ENCODE assay signal across 21 cellular contexts in genomic region chr1:240739754-240740153, GRCh38.
DNase-seq lines count a peak whose midpoint lies in the region; ATAC-seq and TF ChIP-seq lines count a peak whose summit lies in the region.
"Had no signal": no experiment of that assay in that cellular context is flagged by ENCODE, and none has a peak within 500 bp of the region (broad histone marks: within the 10 kb centered on the region; RNA-seq: fewer than 3 reads in every experiment).

No MANE protein-coding gene starts in this region.

- H3K9me3 Mint-ChIP-seq in stimulated activated effector memory CD8-positive, alpha-beta T cell treated with anti-CD3 and anti-CD28 coated beads, Interleukin-12 subunit alpha, Interleukin-12 subunit beta, amount 100 ng/mL, for 72 hours: no peaks in the 10 kb centered on the region

- no peak overlapping the region for H3K4me3 ChIP-seq in SK-N-SH (ENCODE audit: low read depth in 2 of 2, low read length in 1 of 2)
- H3K4me3 ChIP-seq: A549 had no signal

- H3K4me3 Mint-ChIP-seq in stimulated activated effector memory CD8-positive, alpha-beta T cell treated with anti-CD3 and anti-CD28 coated beads, Interleukin-12 subunit alpha, Interleukin-12 subunit beta, amount 100 ng/mL, for 72 hours: no peak overlapping the region

- CTCF ChIA-PET in SK-N-SH (lab: Yijun Ruan, JAX): interaction anchor here (0.7 to 2.2 kb wide), 2 partner anchors 8 to 33 kb away, joined by 3 to 9 read pairs; no protein-coding TSS in a partner anchor

- no peaks in the 10 kb centered on the region for H4K20me1 ChIP-seq in SK-N-SH (ENCODE audit: insufficient read depth)

- no peaks in the 10 kb centered on the region for H3K79me2 ChIP-seq in SK-N-SH (ENCODE audit: insufficient read depth)

- no peak for TF ChIP-seq EP300 in SK-N-SH (IDR thresholded peaks at IDR 0.05; ENCODE audit: borderline replicate concordance in 1 of 2, low read depth in 1 of 2, low read length in 1 of 2)

- no peaks in the 10 kb centered on the region for H3K36me3 ChIP-seq in SK-N-SH (replicated peaks in 1 of 2; ENCODE audit: control insufficient read depth in 1 of 2, insufficient read depth in 2 of 2, low read length in 1 of 2)

- no peak overlapping the region for H3K4me2 ChIP-seq in SK-N-SH
- H3K4me2 ChIP-seq: A549 had no signal

- no peaks in the 10 kb centered on the region for H3K9me3 ChIP-seq in SK-N-SH
- H3K9me3 ChIP-seq: A549 had no signal

- ATAC-seq in GM21717 (IDR thresholded peaks at IDR 0.05; ENCODE audit: unreplicated experiment): no peak
- no peak for ATAC-seq in stimulated activated effector memory CD8-positive, alpha-beta T cell treated with anti-CD3 and anti-CD28 coated beads, Interleukin-12 subunit alpha, Interleukin-12 subunit beta, amount 100 ng/mL, for 72 hours
- ATAC-seq: A549 had no signal

- H2AFZ ChIP-seq in SK-N-SH (ENCODE audit: low read depth): no peak overlapping the region

- peak overlapping the region; percentile 43 to 80; a peak in 3 of 4 replicates for H3K27ac ChIP-seq in SK-N-SH (ENCODE audit: low read depth in 2 of 2, low read length in 1 of 2)
- H3K27ac ChIP-seq: A549 had no signal

- no peak overlapping the region for H3K27ac Mint-ChIP-seq in stimulated activated effector memory CD8-positive, alpha-beta T cell treated with anti-CD3 and anti-CD28 coated beads, Interleukin-12 subunit alpha, Interleukin-12 subunit beta, amount 100 ng/mL, for 72 hours

- POLR2A ChIA-PET in SK-N-SH (lab: Yijun Ruan, JAX): no interaction called here

- H3K4me1 Mint-ChIP-seq in stimulated activated effector memory CD8-positive, alpha-beta T cell treated with anti-CD3 and anti-CD28 coated beads, Interleukin-12 subunit alpha, Interleukin-12 subunit beta, amount 100 ng/mL, for 72 hours: no peaks in the 10 kb centered on the region

- peak; percentile 29 for DNase-seq in AG20443 (ENCODE audit: low spot score)
- no peak for DNase-seq in SK-N-SH
- DNase-seq in fibroblast of gingiva (ENCODE audit: low read depth): peak; percentile 22
- DNase-seq in non-pigmented ciliary epithelial cell (ENCODE audit: low read depth): peak; percentile 10
- no peak for DNase-seq in activated effector memory CD4-positive, alpha-beta T cell treated with Interleukin-2 at 50 U/mL for 16 hours
- DNase-seq in activated CD4-positive, CD25-positive, alpha-beta regulatory T cell treated with anti-CD3 and anti-CD28 coated beads, Interleukin-2, amount 50 U/mL, for 72 hours: no peak
- DNase-seq in stimulated activated effector memory CD8-positive, alpha-beta T cell treated with anti-CD3 and anti-CD28 coated beads, Interleukin-12 subunit alpha, Interleukin-12 subunit beta, amount 100 ng/mL, for 72 hours (ENCODE audit: low spot score in 2 of 2): no peak
- DNase-seq: C1 segment of cervical spinal cord, DND-41, KG1, MV-4-11, NCI-H1417, NCI-H187, NCI-H2107, NCI-H510A, NCI-H748 treated with DMSO at 0.1 percent for 48 hours, OCI-M1, RPMI8226, SHP77 treated with DMSO at 0.1 percent for 48 hours had no signal

- no peak overlapping the region for H3K9ac ChIP-seq in SK-N-SH

- no peaks in the 10 kb centered on the region for H3K27me3 ChIP-seq in SK-N-SH (ENCODE audit: insufficient read depth)

- H3K4me1 ChIP-seq in SK-N-SH (ENCODE audit: control insufficient read depth in 1 of 2, insufficient read depth in 2 of 2, low read depth in 1 of 2, low read length in 1 of 2): peaks cover 0 to 4% of the 10 kb centered on the region in 2 experiments; a peak in 2 of 4 replicates

- H3K36me3 Mint-ChIP-seq in stimulated activated effector memory CD8-positive, alpha-beta T cell treated with anti-CD3 and anti-CD28 coated beads, Interleukin-12 subunit alpha, Interleukin-12 subunit beta, amount 100 ng/mL, for 72 hours: no peaks in the 10 kb centered on the region

- TF ChIP-seq RAD21 in SK-N-SH (IDR thresholded peaks at IDR 0.05; ENCODE audit: low read length): no peak

- H3K9me2 ChIP-seq in SK-N-SH: no peaks in the 10 kb centered on the region

- TF ChIP-seq CTCF in SK-N-SH (IDR thresholded peaks at IDR 0.05): no peak

- peaks cover 9% of the 10 kb centered on the region for H3F3A ChIP-seq in SK-N-SH (replicated peaks; ENCODE audit: insufficient read depth)

- 92% methylated on average over 1 of the region's 1 CpG for WGBS in SK-N-SH (ENCODE audit: low lambda C conversion rate)

TF ChIP-seq in SK-N-SH, 30 proteins besides CTCF, POLR2A, EP300 and RAD21:
- TF ChIP-seq TAF1 (IDR thresholded peaks at IDR 0.05; ENCODE audit: borderline replicate concordance, low read depth, low read length) (no peak), PBX3 (IDR thresholded peaks at IDR 0.05) (peak; percentile 56)

Comparison
In these comparisons a context has a peak if more than half of its experiments do, and no peak if none do; other contexts are left out.
1. DNase-seq: peak in AG20443 (single experiment), fibroblast of gingiva (single experiment) and non-pigmented ciliary epithelial cell (single experiment); none in SK-N-SH (single experiment), activated effector memory CD4-positive, alpha-beta T cell treated with Interleukin-2 at 50 U/mL for 16 hours (single experiment), activated CD4-positive, CD25-positive, alpha-beta regulatory T cell treated with anti-CD3 and anti-CD28 coated beads, Interleukin-2, amount 50 U/mL, for 72 hours (single experiment) and stimulated activated effector memory CD8-positive, alpha-beta T cell treated with anti-CD3 and anti-CD28 coated beads, Interleukin-12 subunit alpha, Interleukin-12 subunit beta, amount 100 ng/mL, for 72 hours (0 of 2).